8 cellular contexts compared by ENCODE assay signal in genomic region chr19:57363734-57364181, GRCh38. TPM values are rescaled to one million over a fixed set of nuclear protein-coding genes. Genes with fewer than 3 reads are reported as not detected.
DNase-seq lines count a peak whose midpoint lies in the region; ATAC-seq and TF ChIP-seq lines count a peak whose summit lies in the region.

No MANE protein-coding gene starts in this region.

- H3K27ac ChIP-seq in CD4-positive, CD25-positive, alpha-beta regulatory T cell (ENCODE audit: insufficient read depth, low read length, poor library complexity, severe bottlenecking), result peak overlapping the region; percentile 94
- H3K27ac ChIP-seq in HEK293 (ENCODE audit: extremely low read depth, low read depth, low read length), result peak overlapping the region; percentile 54; the same call in 1 of the 2 replicates
- peak overlapping the region; percentile 88 for H3K27ac ChIP-seq in fibroblast of lung (ENCODE audit: insufficient read depth, low read length)

- peak overlapping the region; percentile 90 for H3K4me2 ChIP-seq in fibroblast of lung (ENCODE audit: extremely low read depth, insufficient read depth, low read length)

- no peaks in the 10 kb centered on the region for H3K27me3 Mint-ChIP-seq in CD4-positive, CD25-positive, alpha-beta regulatory T cell
- H3K27me3 Mint-ChIP-seq in T-helper 17 cell (no peaks in the 10 kb centered on the region), neural crest cell (ENCODE audit: low read depth) (no peaks in the 10 kb centered on the region)

- peaks cover 12% of the 10 kb centered on the region for H3K79me2 ChIP-seq in fibroblast of lung (ENCODE audit: control insufficient read depth, insufficient read depth, low read length)

- peaks cover 23% of the 10 kb centered on the region for H3K36me3 Mint-ChIP-seq in CD4-positive, CD25-positive, alpha-beta regulatory T cell
- H3K36me3 Mint-ChIP-seq in T-helper 17 cell (ENCODE audit: low read depth), result peaks cover 5% of the 10 kb centered on the region
- H3K36me3 Mint-ChIP-seq in neural crest cell (ENCODE audit: low read depth), result peaks cover 9% of the 10 kb centered on the region

- H3K9me3 ChIP-seq in CD4-positive, CD25-positive, alpha-beta regulatory T cell (ENCODE audit: control insufficient read depth in 2 of 2, low read length in 2 of 2), result peaks cover 27 to 30% of the 10 kb centered on the region in 2 experiments
- no peaks in the 10 kb centered on the region for H3K9me3 ChIP-seq in HEK293 (ENCODE audit: control insufficient read depth, insufficient read depth, low read depth, low read length)
- peaks cover 8% of the 10 kb centered on the region for H3K9me3 ChIP-seq in T-helper 17 cell (ENCODE audit: control insufficient read depth, low read length, poor library complexity, severe bottlenecking)
- no peaks in the 10 kb centered on the region for H3K9me3 ChIP-seq in fibroblast of lung (ENCODE audit: control insufficient read depth, insufficient read depth, low read depth, low read length)

- peaks cover 13 to 22% (median 18%) of the 10 kb centered on the region in 4 donors for H3K4me1 Mint-ChIP-seq in CD4-positive, CD25-positive, alpha-beta regulatory T cell
- H3K4me1 Mint-ChIP-seq in T-helper 17 cell (peaks cover 10% of the 10 kb centered on the region), neural crest cell (peaks cover 21% of the 10 kb centered on the region)

- TF ChIP-seq CTCF in HEK293 (tag by site-specific recombination; IDR thresholded peaks at IDR 0.05) (no peak), fibroblast of lung (conservative IDR thresholded peaks at IDR 0.05 in 1 of 2, IDR thresholded peaks at IDR 0.05 in 1 of 2; ENCODE audit: low read depth in 1 of 2, low read length in 2 of 2) (no peak), neural crest cell (conservative IDR thresholded peaks at IDR 0.05) (no peak)

- peaks cover 0 to 49% (median 24%) of the 10 kb centered on the region in 7 donors for H3K9me3 Mint-ChIP-seq in CD4-positive, CD25-positive, alpha-beta regulatory T cell
- H3K9me3 Mint-ChIP-seq in neural crest cell, result no peaks in the 10 kb centered on the region

- H3K4me3 Mint-ChIP-seq in CD4-positive, CD25-positive, alpha-beta regulatory T cell, result peak overlapping the region; percentile 93 to 97 (median 96)
- H3K4me3 Mint-ChIP-seq in T-helper 17 cell, result peak overlapping the region; percentile 86
- peak overlapping the region; percentile 95 for H3K4me3 Mint-ChIP-seq in neural crest cell

- peaks cover 7% of the 10 kb centered on the region for H3K4me1 ChIP-seq in CD4-positive, CD25-positive, alpha-beta regulatory T cell (ENCODE audit: control insufficient read depth, insufficient read depth, low read length, poor library complexity, severe bottlenecking)
- peaks cover 4% of the 10 kb centered on the region; the same call in 1 of the 2 replicates for H3K4me1 ChIP-seq in HEK293 (ENCODE audit: control insufficient read depth, insufficient read depth, low read length)
- peaks cover 3% of the 10 kb centered on the region for H3K4me1 ChIP-seq in fibroblast of lung (ENCODE audit: control insufficient read depth, extremely low read depth, insufficient read depth, low read length)

- H2AFZ ChIP-seq in fibroblast of lung (ENCODE audit: low read length), result no peak overlapping the region

- peak overlapping the region; percentile 76 for H3K4me3 ChIP-seq in CD4-positive, CD25-positive, alpha-beta regulatory T cell (ENCODE audit: low read depth, low read length)
- H3K4me3 ChIP-seq in HEK293 (ENCODE audit: low read depth, low read length) (peak overlapping the region; percentile 86), fibroblast of lung (replicated peaks in 1 of 4; ENCODE audit: control extremely low read depth in 1 of 4, insufficient read depth in 1 of 4, low read depth in 3 of 4, low read length in 4 of 4) (peak overlapping the region; percentile 58 to 93 (median 84))

- no peaks in the 10 kb centered on the region for H4K20me1 ChIP-seq in fibroblast of lung (ENCODE audit: control insufficient read depth, extremely low read depth, insufficient read depth, low read length)

- DNase-seq in CD4-positive, CD25-positive, alpha-beta regulatory T cell, result peak in 1 of 3 donors; percentile 7
- DNase-seq in T-helper 17 cell (no peak), fibroblast of lung (ENCODE audit: low read depth in 2 of 2) (peak in 1 of 2 donors; percentile 12), neural crest cell (ENCODE audit: low read depth, low spot score) (no peak), NCI-H2171 treated with DMSO at 0.1 percent for 48 hours (lab: John Stamatoyannopoulos, UW) (no peak)
- no peak for DNase-seq in stimulated activated CD4-positive, alpha-beta T cell treated with anti-CD3 and anti-CD28 coated beads, Interleukin-12 subunit alpha, Interleukin-12 subunit beta, amount 100 ng/mL, for 4 hours

- peaks cover 1% of the 10 kb centered on the region for H3K36me3 ChIP-seq in CD4-positive, CD25-positive, alpha-beta regulatory T cell (ENCODE audit: control insufficient read depth, insufficient read depth, low read length)
- H3K36me3 ChIP-seq in HEK293 (ENCODE audit: control insufficient read depth in 2 of 2, insufficient read depth in 1 of 2, low read length in 2 of 2) (peaks cover 11 to 17% of the 10 kb centered on the region in 2 experiments), fibroblast of lung (ENCODE audit: control insufficient read depth, insufficient read depth, low read length) (no peaks in the 10 kb centered on the region)

- no peaks in the 10 kb centered on the region for H3K27me3 ChIP-seq in CD4-positive, CD25-positive, alpha-beta regulatory T cell (ENCODE audit: control insufficient read depth, insufficient read depth, low read length)
- H3K27me3 ChIP-seq in fibroblast of lung (ENCODE audit: control insufficient read depth, insufficient read depth, low read length), result no peaks in the 10 kb centered on the region

- H3K9ac ChIP-seq in fibroblast of lung (ENCODE audit: insufficient read depth, low read length), result peak overlapping the region; percentile 84

- POLR2A ChIA-PET in HEK293 (lab: Yijun Ruan, JAX), result interaction anchor here (1.3 to 2.2 kb wide), 6 partner anchors 13 to 451 kb away, joined by 3 to 29 read pairs (median 5); partner anchors contain the start of genes ZNF304, ZNF548, ZNF552 and ZNF749

- CTCF ChIA-PET in HEK293 (lab: Yijun Ruan, JAX), result no interaction called here

- peak overlapping the region in 2 of 3 donors; percentile 98 to 99 for H3K27ac Mint-ChIP-seq in CD4-positive, CD25-positive, alpha-beta regulatory T cell
- peak overlapping the region; percentile 94 for H3K27ac Mint-ChIP-seq in T-helper 17 cell
- H3K27ac Mint-ChIP-seq in neural crest cell (ENCODE audit: unreplicated experiment), result peak overlapping the region; percentile 93

- no peak for ATAC-seq in CD4-positive, CD25-positive, alpha-beta regulatory T cell (ENCODE audit: low read depth in 2 of 2)
- ATAC-seq in T-helper 17 cell (no peak), HG03159 (IDR thresholded peaks at IDR 0.05; ENCODE audit: unreplicated experiment) (no peak)

TF ChIP-seq in HEK293, 187 proteins besides CTCF, POLR2A, EP300 and RAD21 (continues in another document):
- TF ChIP-seq KLF17 (tag by site-specific recombination; IDR thresholded peaks at IDR 0.05) (no peak), ZNF366 (tag by site-specific recombination; conservative IDR thresholded peaks at IDR 0.05) (no peak)

RNA-seq across cellular contexts. Expression of gene TRAPPC2B, which starts 0.4 kb away (rescaled TPM):
- total RNA-seq in CD4-positive, CD25-positive, alpha-beta regulatory T cell, result 11.4 TPM
- polyA plus RNA-seq in CD4-positive, CD25-positive, alpha-beta regulatory T cell, result 10 to 100 TPM; 23.0 to 28.6 (median 25.3) TPM
- total RNA-seq in T-helper 17 cell (1 to 10 TPM; 8.7 to 9.5 TPM), fibroblast of lung (9.8 and 13.4 TPM in 2 replicates), neural crest cell (10.3 and 13.3 TPM in 2 replicates)
- polyA plus RNA-seq in fibroblast of lung, result 14.0 and 16.5 TPM in 2 replicates
- polyA plus RNA-seq in fibroblast of lung (2012), result 15.5 and 17.8 TPM in 2 replicates
- polyA minus RNA-seq in fibroblast of lung (ENCODE audit: low replicate concordance), result 3.7 and 7.0 TPM in 2 replicates

RNA-seq across cellular contexts. Expression of gene ZNF547, which starts 0.4 kb away (rescaled TPM):
- 2.1 TPM for total RNA-seq in CD4-positive, CD25-positive, alpha-beta regulatory T cell
- polyA plus RNA-seq in CD4-positive, CD25-positive, alpha-beta regulatory T cell, result 1 to 10 TPM in 2 of 4 donors, under 1 TPM in 1, not detected in 1; 0.77 to 1.9 (median 1.5) TPM
- total RNA-seq in T-helper 17 cell (1 to 10 TPM in 1 of 2 donors, under 1 TPM in 1; 0.77 to 1.1 TPM), fibroblast of lung (4.6 and 6.1 TPM in 2 replicates), neural crest cell (5.2 and 8.7 TPM in 2 replicates)
- polyA plus RNA-seq in fibroblast of lung, result 1.8 and 2.7 TPM in 2 replicates
- 1.6 and 1.8 TPM in 2 replicates for polyA plus RNA-seq in fibroblast of lung (2012)
- polyA minus RNA-seq in fibroblast of lung (ENCODE audit: low replicate concordance), result 3.0 TPM in 1 of 2 replicates, not detected in the other

RNA-seq across cellular contexts. Expression of gene ZNF304, which starts 12.7 kb away (rescaled TPM):
- total RNA-seq in CD4-positive, CD25-positive, alpha-beta regulatory T cell, result 6.8 TPM
- 1 to 10 TPM; 1.9 to 4.4 (median 2.8) TPM for polyA plus RNA-seq in CD4-positive, CD25-positive, alpha-beta regulatory T cell
- total RNA-seq in T-helper 17 cell, result 1 to 10 TPM; 5.6 to 6.6 TPM
- 11.6 and 13.7 TPM in 2 replicates for total RNA-seq in fibroblast of lung
- 6.2 and 7.3 TPM in 2 replicates for polyA plus RNA-seq in fibroblast of lung
- 4.8 and 5.3 TPM in 2 replicates for polyA plus RNA-seq in fibroblast of lung (2012)
- polyA minus RNA-seq in fibroblast of lung (ENCODE audit: low replicate concordance), result 6.5 and 7.8 TPM in 2 replicates
- 10.9 and 11.3 TPM in 2 replicates for total RNA-seq in neural crest cell

RNA-seq across cellular contexts. Expression of gene ZNF548, which starts 25.9 kb away (rescaled TPM):
- total RNA-seq in CD4-positive, CD25-positive, alpha-beta regulatory T cell, result 75.9 TPM
- polyA plus RNA-seq in CD4-positive, CD25-positive, alpha-beta regulatory T cell, result 10 to 100 TPM; 14.6 to 21.7 (median 17.7) TPM
- total RNA-seq in T-helper 17 cell (10 to 100 TPM; 58.9 to 66.7 TPM), fibroblast of lung (21.1 and 23.9 TPM in 2 replicates), neural crest cell (22.1 and 22.4 TPM in 2 replicates)
- 8.8 and 12.0 TPM in 2 replicates for polyA plus RNA-seq in fibroblast of lung
- polyA plus RNA-seq in fibroblast of lung (2012), result 4.2 and 5.7 TPM in 2 replicates
- 17.6 and 21.5 TPM in 2 replicates for polyA minus RNA-seq in fibroblast of lung (ENCODE audit: low replicate concordance)

RNA-seq across cellular contexts. Expression of gene ZNF543, which starts 43.5 kb away (rescaled TPM):
- 4.5 TPM for total RNA-seq in CD4-positive, CD25-positive, alpha-beta regulatory T cell
- 1 to 10 TPM; 2.6 to 6.6 (median 4.5) TPM for polyA plus RNA-seq in CD4-positive, CD25-positive, alpha-beta regulatory T cell
- total RNA-seq in T-helper 17 cell, result 1 to 10 TPM; 5.3 TPM
- total RNA-seq in fibroblast of lung, result 10.5 and 12.9 TPM in 2 replicates
- 2.8 and 3.0 TPM in 2 replicates for polyA plus RNA-seq in fibroblast of lung
- 1.5 TPM in 2 replicates for polyA plus RNA-seq in fibroblast of lung (2012)
- 2.4 and 4.1 TPM in 2 replicates for polyA minus RNA-seq in fibroblast of lung (ENCODE audit: low replicate concordance)
- 9.1 and 10.1 TPM in 2 replicates for total RNA-seq in neural crest cell
